ENCODE assay signal across 39 cellular contexts in the genomic region with DNA sequence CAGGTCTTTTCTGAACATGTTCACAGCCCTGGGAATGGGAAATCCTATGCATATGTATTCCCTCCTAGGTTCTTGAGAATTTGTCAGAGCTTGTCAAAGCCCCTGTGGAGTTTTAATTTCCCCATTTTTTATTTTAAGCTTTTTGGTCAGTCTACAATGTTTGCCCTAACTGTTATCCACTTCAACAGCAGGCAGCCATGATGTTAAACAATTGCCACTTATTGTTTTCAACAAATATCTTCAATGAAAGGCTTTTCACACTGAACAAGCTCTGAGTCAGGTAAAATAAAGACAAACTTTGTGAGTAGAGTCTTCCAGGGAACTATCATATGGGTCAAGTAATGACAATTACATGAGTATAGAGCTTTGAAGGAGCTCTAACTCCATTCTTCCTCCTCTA. TPM values are rescaled to one million over a fixed set of nuclear protein-coding genes. Genes with fewer than 3 reads are reported as not detected.
"Had no signal": no experiment of that assay in that cellular context is flagged by ENCODE, and none has a peak within 500 bp of the region (broad histone marks: within the 10 kb centered on the region; RNA-seq: fewer than 3 reads in every experiment).

No MANE protein-coding gene starts in this region.

- H3K27me3 ChIP-seq: MG63 had no signal

- H3K4me3 ChIP-seq: MG63 had no signal

- DNase-seq: Karpas-422, Kasumi-1, MG63, MM.1S, MV-4-11, NCI-H1048, NCI-H1092, NCI-H1092 treated with DMSO at 0.1 percent for 48 hours, NCI-H1105, NCI-H1105 treated with DMSO at 0.1 percent for 48 hours, NCI-H1417, NCI-H1417 treated with DMSO at 0.1 percent for 48 hours, NCI-H1436, NCI-H1436 treated with DMSO at 0.1 percent for 48 hours, NCI-H146, NCI-H1694, NCI-H1694 treated with DMSO at 0.1 percent for 48 hours, NCI-H187, NCI-H187 treated with DMSO at 0.1 percent for 48 hours, NCI-H1930, NCI-H2029, NCI-H2029 treated with DMSO at 0.1 percent for 48 hours, NCI-H2081, NCI-H2081 treated with DMSO at 0.1 percent for 48 hours, NCI-H2107, NCI-H2171, NCI-H2171 treated with DMSO at 0.1 percent for 48 hours, NCI-H2227 treated with DMSO at 0.1 percent for 48 hours, NCI-H226, NCI-H345, NCI-H446, NCI-H446 treated with DMSO at 0.1 percent for 48 hours, NCI-H510A, NCI-H510A treated with DMSO at 0.1 percent for 48 hours, NCI-H524 had no signal

- H3K36me3 ChIP-seq: MG63 had no signal

RNA-seq across cellular contexts. Expression of gene ATP1B4, which starts 25.0 kb away (rescaled TPM):
- total RNA-seq: LHCN-M2, M059J, MCF 10A, NCI-H460 had no signal

RNA-seq across cellular contexts. Expression of gene TMEM255A, which starts 25.6 kb away (rescaled TPM):
- total RNA-seq: MCF 10A had no signal
